ENCODE assay signal across 1 cellular context in the genomic region with DNA sequence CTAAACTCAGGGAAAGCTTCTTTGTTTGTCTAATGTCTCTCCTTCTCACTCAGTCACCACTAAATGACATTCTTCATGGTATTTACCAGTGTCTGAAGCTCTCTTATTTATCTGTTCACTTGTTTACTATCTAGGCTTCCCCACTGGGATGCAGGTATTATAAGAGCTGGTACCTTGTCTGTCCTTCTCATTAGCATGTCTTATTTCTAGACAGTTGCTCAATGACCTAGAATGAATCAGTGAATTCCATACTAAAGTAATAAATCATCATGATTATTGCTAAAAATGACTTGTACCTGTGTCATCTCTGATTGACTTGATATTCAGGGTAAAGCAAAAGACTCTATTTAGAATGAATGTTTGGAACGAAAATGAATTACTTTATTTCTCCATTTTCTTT.
TF ChIP-seq lines count a peak whose summit lies in the region.

No MANE protein-coding gene starts in this region.

TF ChIP-seq in GM23338, 12 proteins besides CTCF, POLR2A, EP300 and RAD21 (continued from another document):
- TF ChIP-seq, protein P1, sequence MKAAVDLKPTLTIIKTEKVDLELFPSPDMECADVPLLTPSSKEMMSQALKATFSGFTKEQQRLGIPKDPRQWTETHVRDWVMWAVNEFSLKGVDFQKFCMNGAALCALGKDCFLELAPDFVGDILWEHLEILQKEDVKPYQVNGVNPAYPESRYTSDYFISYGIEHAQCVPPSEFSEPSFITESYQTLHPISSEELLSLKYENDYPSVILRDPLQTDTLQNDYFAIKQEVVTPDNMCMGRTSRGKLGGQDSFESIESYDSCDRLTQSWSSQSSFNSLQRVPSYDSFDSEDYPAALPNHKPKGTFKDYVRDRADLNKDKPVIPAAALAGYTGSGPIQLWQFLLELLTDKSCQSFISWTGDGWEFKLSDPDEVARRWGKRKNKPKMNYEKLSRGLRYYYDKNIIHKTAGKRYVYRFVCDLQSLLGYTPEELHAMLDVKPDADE (IDR thresholded peaks at IDR 0.05), result no peak
- TF ChIP-seq ZNF331 (CRISPR knock-in tag; IDR thresholded peaks at IDR 0.05; ENCODE audit: low read depth), result no peak
- TF ChIP-seq ZNF114 (CRISPR knock-in tag; IDR thresholded peaks at IDR 0.05), result no peak
- TF ChIP-seq, protein P2, sequence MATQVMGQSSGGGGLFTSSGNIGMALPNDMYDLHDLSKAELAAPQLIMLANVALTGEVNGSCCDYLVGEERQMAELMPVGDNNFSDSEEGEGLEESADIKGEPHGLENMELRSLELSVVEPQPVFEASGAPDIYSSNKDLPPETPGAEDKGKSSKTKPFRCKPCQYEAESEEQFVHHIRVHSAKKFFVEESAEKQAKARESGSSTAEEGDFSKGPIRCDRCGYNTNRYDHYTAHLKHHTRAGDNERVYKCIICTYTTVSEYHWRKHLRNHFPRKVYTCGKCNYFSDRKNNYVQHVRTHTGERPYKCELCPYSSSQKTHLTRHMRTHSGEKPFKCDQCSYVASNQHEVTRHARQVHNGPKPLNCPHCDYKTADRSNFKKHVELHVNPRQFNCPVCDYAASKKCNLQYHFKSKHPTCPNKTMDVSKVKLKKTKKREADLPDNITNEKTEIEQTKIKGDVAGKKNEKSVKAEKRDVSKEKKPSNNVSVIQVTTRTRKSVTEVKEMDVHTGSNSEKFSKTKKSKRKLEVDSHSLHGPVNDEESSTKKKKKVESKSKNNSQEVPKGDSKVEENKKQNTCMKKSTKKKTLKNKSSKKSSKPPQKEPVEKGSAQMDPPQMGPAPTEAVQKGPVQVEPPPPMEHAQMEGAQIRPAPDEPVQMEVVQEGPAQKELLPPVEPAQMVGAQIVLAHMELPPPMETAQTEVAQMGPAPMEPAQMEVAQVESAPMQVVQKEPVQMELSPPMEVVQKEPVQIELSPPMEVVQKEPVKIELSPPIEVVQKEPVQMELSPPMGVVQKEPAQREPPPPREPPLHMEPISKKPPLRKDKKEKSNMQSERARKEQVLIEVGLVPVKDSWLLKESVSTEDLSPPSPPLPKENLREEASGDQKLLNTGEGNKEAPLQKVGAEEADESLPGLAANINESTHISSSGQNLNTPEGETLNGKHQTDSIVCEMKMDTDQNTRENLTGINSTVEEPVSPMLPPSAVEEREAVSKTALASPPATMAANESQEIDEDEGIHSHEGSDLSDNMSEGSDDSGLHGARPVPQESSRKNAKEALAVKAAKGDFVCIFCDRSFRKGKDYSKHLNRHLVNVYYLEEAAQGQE (IDR thresholded peaks at IDR 0.05; ENCODE audit: unreplicated experiment), result no peak
- TF ChIP-seq NANOG (IDR thresholded peaks at IDR 0.05; ENCODE audit: borderline replicate concordance), result no peak
